Comparison of ENCODE assay signal across 15 cellular contexts in genomic region chr17:73348824-73349095, GRCh38. TPM values are rescaled to one million over a fixed set of nuclear protein-coding genes. Genes with fewer than 3 reads are reported as not detected.
A peak's percentile ranks its signal among the peaks of the same experiment; 100 is the strongest.
DNase-seq lines count a peak whose midpoint lies in the region; ATAC-seq and TF ChIP-seq lines count a peak whose summit lies in the region.
"Had no signal": no experiment of that assay in that cellular context is flagged by ENCODE, and none has a peak within 500 bp of the region (broad histone marks: within the 10 kb centered on the region; RNA-seq: fewer than 3 reads in every experiment).

No MANE protein-coding gene starts in this region.

- H3K4me1 ChIP-seq in HUES64 (ENCODE audit: insufficient read depth, low read length), result peaks cover 26% of the 10 kb centered on the region
- peaks cover 45% of the 10 kb centered on the region for H3K4me1 ChIP-seq in muscle layer of colon (ENCODE audit: insufficient read depth, low read length)
- peaks cover 47% of the 10 kb centered on the region for H3K4me1 ChIP-seq in stomach smooth muscle (ENCODE audit: control insufficient read depth, insufficient read depth, low read length)

- H3K27me3 Mint-ChIP-seq in WTC11 (ENCODE audit: low read depth), result no peaks in the 10 kb centered on the region
- no peaks in the 10 kb centered on the region for H3K27me3 Mint-ChIP-seq in stimulated activated naive CD8-positive, alpha-beta T cell treated with anti-CD3 and anti-CD28 coated beads, Interleukin-15, amount 100 ng/mL, for 72 hours
- H3K27me3 Mint-ChIP-seq: activated CD4-positive, alpha-beta T cell treated with anti-CD3 and anti-CD28 coated beads, Interleukin-2, amount 10 ng/mL, durations not matched to agents 24 days and 14 days; stimulated activated naive B cell treated with anti-CD40 and anti-IgM and Interleukin-4, amounts not matched to agents 10 μg/mL and 1 μg/mL and 100 μg/mL, for 72 hours had no signal

- H3K27me3 ChIP-seq in HUES64 (ENCODE audit: insufficient read depth, low read length) (no peaks in the 10 kb centered on the region), muscle layer of colon (ENCODE audit: control insufficient read depth in 1 of 2, insufficient read depth in 2 of 2, low read length in 2 of 2) (no peaks in the 10 kb centered on the region), stomach smooth muscle (ENCODE audit: control insufficient read depth in 1 of 2, insufficient read depth in 2 of 2, low read length in 2 of 2) (no peaks in the 10 kb centered on the region)

- POLR2A ChIA-PET in WTC11 (lab: Charles Lee), result interaction anchor here (1.3 kb wide), 1 partner anchor 36 kb away, joined by 3 read pairs; no protein-coding TSS in a partner anchor

- H3K9me3 ChIP-seq in HUES64 (ENCODE audit: insufficient read depth, low read depth, low read length) (no peaks in the 10 kb centered on the region), muscle layer of colon (ENCODE audit: low read length) (no peaks in the 10 kb centered on the region), stomach smooth muscle (ENCODE audit: control insufficient read depth in 2 of 2, low read length in 2 of 2) (no peaks in the 10 kb centered on the region)

- H3K27ac ChIP-seq in HUES64 (ENCODE audit: low read depth, low read length), result no peak overlapping the region
- peak overlapping the region; percentile 90 for H3K27ac ChIP-seq in muscle layer of colon (ENCODE audit: low read depth, low read length)
- H3K27ac ChIP-seq in stomach smooth muscle (ENCODE audit: low read length), result peak overlapping the region; percentile 95

- no peaks in the 10 kb centered on the region for H3K36me3 ChIP-seq in HUES64 (ENCODE audit: insufficient read depth, low read length)
- H3K36me3 ChIP-seq in muscle layer of colon (ENCODE audit: insufficient read depth, low read length), result no peaks in the 10 kb centered on the region
- H3K36me3 ChIP-seq in stomach smooth muscle (ENCODE audit: control insufficient read depth in 2 of 2, insufficient read depth in 2 of 2, low read length in 2 of 2), result no peaks in the 10 kb centered on the region

- no peaks in the 10 kb centered on the region for H3K36me3 Mint-ChIP-seq in WTC11

- CTCF ChIA-PET in WTC11 (lab: Charles Lee), result interaction anchor here (0.8 to 1.7 kb wide), 8 partner anchors 11 to 93 kb away, joined by 3 to 19 read pairs (median 7); no protein-coding TSS in a partner anchor

- H3K9ac ChIP-seq in HUES64 (ENCODE audit: low read depth, low read length) (0 out of 2 replicates have a peak overlapping the region, but pooled peaks have one; percentile 24), muscle layer of colon (ENCODE audit: low read length) (no peak overlapping the region), stomach smooth muscle (ENCODE audit: low read length in 2 of 2) (peak overlapping the region; percentile 57 to 71)

- no peak overlapping the region for H3K4me3 Mint-ChIP-seq in WTC11
- no peak overlapping the region for H3K4me3 Mint-ChIP-seq in stimulated activated naive CD8-positive, alpha-beta T cell treated with anti-CD3 and anti-CD28 coated beads, Interleukin-15, amount 100 ng/mL, for 72 hours
- H3K4me3 Mint-ChIP-seq: activated CD4-positive, alpha-beta T cell treated with anti-CD3 and anti-CD28 coated beads, Interleukin-2, amount 10 ng/mL, durations not matched to agents 24 days and 14 days; stimulated activated naive B cell treated with anti-CD40 and anti-IgM and Interleukin-4, amounts not matched to agents 10 μg/mL and 1 μg/mL and 100 μg/mL, for 72 hours had no signal

- H3K4me3 ChIP-seq in HUES64 (ENCODE audit: low read length) (no peak overlapping the region), muscle layer of colon (ENCODE audit: low read depth in 1 of 2, low read length in 2 of 2) (no peak overlapping the region), stomach smooth muscle (ENCODE audit: low read length in 2 of 2) (no peak overlapping the region)

- 65% methylated on average over 4 of the region's 4 CpGs for WGBS in HUES64

- TF ChIP-seq CTCF in WTC11 (IDR thresholded peaks at IDR 0.05), result no peak

- ATAC-seq in WTC11 (no peak), esophagus mucosa (no peak)
- no peak for ATAC-seq in stimulated activated naive CD8-positive, alpha-beta T cell treated with anti-CD3 and anti-CD28 coated beads, Interleukin-15, amount 100 ng/mL, for 72 hours
- ATAC-seq: stimulated activated naive B cell treated with anti-CD40 and anti-IgM and Interleukin-4, amounts not matched to agents 10 μg/mL and 1 μg/mL and 100 μg/mL, for 72 hours had no signal

- H3K27ac Mint-ChIP-seq in WTC11, result no peak overlapping the region
- H3K27ac Mint-ChIP-seq in stimulated activated naive CD8-positive, alpha-beta T cell treated with anti-CD3 and anti-CD28 coated beads, Interleukin-15, amount 100 ng/mL, for 72 hours, result no peak overlapping the region
- H3K27ac Mint-ChIP-seq: activated CD4-positive, alpha-beta T cell treated with anti-CD3 and anti-CD28 coated beads, Interleukin-2, amount 10 ng/mL, durations not matched to agents 24 days and 14 days; stimulated activated naive B cell treated with anti-CD40 and anti-IgM and Interleukin-4, amounts not matched to agents 10 μg/mL and 1 μg/mL and 100 μg/mL, for 72 hours had no signal

- peaks cover 37% of the 10 kb centered on the region for H3K4me1 Mint-ChIP-seq in WTC11
- H3K4me1 Mint-ChIP-seq in stimulated activated naive CD8-positive, alpha-beta T cell treated with anti-CD3 and anti-CD28 coated beads, Interleukin-15, amount 100 ng/mL, for 72 hours, result no peaks in the 10 kb centered on the region
- H3K4me1 Mint-ChIP-seq: activated CD4-positive, alpha-beta T cell treated with anti-CD3 and anti-CD28 coated beads, Interleukin-2, amount 10 ng/mL, durations not matched to agents 24 days and 14 days; stimulated activated naive B cell treated with anti-CD40 and anti-IgM and Interleukin-4, amounts not matched to agents 10 μg/mL and 1 μg/mL and 100 μg/mL, for 72 hours had no signal

- peak; percentile 58 for DNase-seq in ecto neural progenitor cell (ENCODE audit: low spot score)
- no peak for DNase-seq in WTC11 (ENCODE audit: low spot score)
- DNase-seq in stimulated activated naive CD8-positive, alpha-beta T cell treated with anti-CD3 and anti-CD28 coated beads, Interleukin-15, amount 100 ng/mL, for 72 hours, result no peak
- DNase-seq in HCEC 1CT, result no peak
- DNase-seq: activated CD4-positive, alpha-beta T cell treated with anti-CD3 and anti-CD28 coated beads, Interleukin-2, amount 10 ng/mL, durations not matched to agents 24 days and 14 days; activated effector memory CD4-positive, alpha-beta T cell treated with anti-CD3 and anti-CD28 coated beads, Interleukin-2, amount 50 U/mL, for 16 hours; effector memory CD4-positive, alpha-beta T cell; mammary epithelial cell; NCI-H524; stimulated activated CD4-positive, alpha-beta T cell treated with anti-CD3 and anti-CD28 coated beads, Interleukin-15, amount 100 ng/mL, for 24 hours; stimulated activated naive B cell treated with anti-CD40 and anti-IgM and Interleukin-4, amounts not matched to agents 10 μg/mL and 1 μg/mL and 100 μg/mL, for 72 hours had no signal

- H3K9me3 Mint-ChIP-seq in WTC11, result no peaks in the 10 kb centered on the region
- H3K9me3 Mint-ChIP-seq in stimulated activated naive CD8-positive, alpha-beta T cell treated with anti-CD3 and anti-CD28 coated beads, Interleukin-15, amount 100 ng/mL, for 72 hours, result no peaks in the 10 kb centered on the region
- H3K9me3 Mint-ChIP-seq: activated CD4-positive, alpha-beta T cell treated with anti-CD3 and anti-CD28 coated beads, Interleukin-2, amount 10 ng/mL, durations not matched to agents 24 days and 14 days; stimulated activated naive B cell treated with anti-CD40 and anti-IgM and Interleukin-4, amounts not matched to agents 10 μg/mL and 1 μg/mL and 100 μg/mL, for 72 hours had no signal

TF ChIP-seq in WTC11, 78 proteins besides CTCF, POLR2A, EP300 and RAD21 (continues in another document):
- no peak for TF ChIP-seq NR1H2 (CRISPR knock-in tag; IDR thresholded peaks at IDR 0.05)
- TF ChIP-seq ATF2 (CRISPR knock-in tag; IDR thresholded peaks at IDR 0.05; ENCODE audit: borderline replicate concordance, low read depth), result no peak
- TF ChIP-seq HMGA2 (CRISPR knock-in tag; IDR thresholded peaks at IDR 0.05), result no peak
- no peak for TF ChIP-seq FOXP1 (CRISPR knock-in tag; IDR thresholded peaks at IDR 0.05; ENCODE audit: borderline replicate concordance)
- no peak for TF ChIP-seq OVOL2 (CRISPR knock-in tag; IDR thresholded peaks at IDR 0.05; ENCODE audit: borderline replicate concordance)
- no peak for TF ChIP-seq NFE2L1 (CRISPR knock-in tag; IDR thresholded peaks at IDR 0.05)
- no peak for TF ChIP-seq JAZF1 (CRISPR knock-in tag; IDR thresholded peaks at IDR 0.05)
- no peak for TF ChIP-seq ZMAT4 (CRISPR knock-in tag; IDR thresholded peaks at IDR 0.05)
- no peak for TF ChIP-seq CDX4 (CRISPR knock-in tag; IDR thresholded peaks at IDR 0.05; ENCODE audit: borderline replicate concordance)
- no peak for TF ChIP-seq ZNF423 (CRISPR knock-in tag; IDR thresholded peaks at IDR 0.05)
- TF ChIP-seq MYBL2 (CRISPR knock-in tag; IDR thresholded peaks at IDR 0.05), result no peak
- TF ChIP-seq MXD4 (CRISPR knock-in tag; IDR thresholded peaks at IDR 0.05; ENCODE audit: borderline replicate concordance), result no peak
- no peak for TF ChIP-seq ZNF263 (CRISPR knock-in tag; IDR thresholded peaks at IDR 0.05; ENCODE audit: low read depth)

RNA-seq across cellular contexts. Expression of gene CDC42EP4, which starts 37.0 kb away (rescaled TPM):
- 16.1 TPM for polyA plus RNA-seq in HUES64 (2013, experiment 1 of 2)
- 20.4 TPM for polyA plus RNA-seq in HUES64 (2013, experiment 2 of 2)
- total RNA-seq in WTC11 (2021) (17.0 to 18.8 TPM (median 18.4 TPM) in 3 replicates), esophagus mucosa (25.9 TPM)
